In genomic region chr1:55958498-55958897, GRCh38 we compare ENCODE assay signal across 18 cellular contexts.
"Had no signal": no experiment of that assay in that cellular context is flagged by ENCODE, and none has a peak within 500 bp of the region (broad histone marks: within the 10 kb centered on the region; RNA-seq: fewer than 3 reads in every experiment).

No MANE protein-coding gene starts in this region.

- H3K9me3 ChIP-seq: body of pancreas, pancreas, psoas muscle, right atrium auricular region, tibial artery had no signal

- H3K36me3 ChIP-seq: cardiac muscle cell, pancreas, right atrium auricular region, tibial artery had no signal

- H3K4me1 ChIP-seq: body of pancreas, pancreas, psoas muscle, tibial artery had no signal

- DNase-seq: activated CD4-positive, alpha-beta memory T cell treated with anti-CD3 and anti-CD28 coated beads, Interleukin-2, amount 10 ng/mL, durations not matched to agents 7 days and 5 days; activated CD4-positive, alpha-beta T cell treated with anti-CD3 and anti-CD28 coated beads, Interleukin-2, amount 10 ng/mL, durations not matched to agents 24 days and 14 days; activated effector memory CD4-positive, alpha-beta T cell treated with Interleukin-2 at 50 U/mL for 16 hours; activated naive CD4-positive, alpha-beta T cell treated with anti-CD3 and anti-CD28 coated beads for 36 hours; activated naive CD8-positive, alpha-beta T cell treated with anti-CD3 and anti-CD28 coated beads, Interleukin-2, amount 10 ng/mL, durations not matched to agents 7 days and 5 days; activated T-cell treated with anti-CD3 and anti-CD28 coated beads, Interleukin-2, amount 50 U/mL, for 72 hours; amniotic stem cell; body of pancreas; effector CD4-positive, alpha-beta T cell; kidney glomerular epithelial cell; nephron progenitor cell; pancreas; psoas muscle; stimulated activated CD4-positive, alpha-beta T cell treated with anti-CD3 and anti-CD28 coated beads, Interleukin-4, amount 100 ng/mL, for 24 hours; stimulated activated naive CD8-positive, alpha-beta T cell treated with anti-CD3 and anti-CD28 coated beads, Interleukin-15, Interleukin-2, amounts not matched to agents 100 U/mL and 50 U/mL, for 24 hours; tibial artery had no signal

- H3K4me3 ChIP-seq: body of pancreas, cardiac muscle cell, pancreas, psoas muscle, right atrium auricular region, tibial artery had no signal

- H3K27me3 ChIP-seq: body of pancreas, cardiac muscle cell, pancreas, right atrium auricular region, tibial artery had no signal

- ATAC-seq: activated T-cell treated with anti-CD3 and anti-CD28 coated beads, Interleukin-2, amount 50 U/mL, for 72 hours; body of pancreas; pancreas; psoas muscle; stimulated activated naive CD8-positive, alpha-beta T cell treated with anti-CD3 and anti-CD28 coated beads, Interleukin-15, Interleukin-2, amounts not matched to agents 100 U/mL and 50 U/mL, for 24 hours had no signal

- H3K27ac ChIP-seq: body of pancreas, cardiac muscle cell, pancreas, psoas muscle, right atrium auricular region, tibial artery had no signal
